Comparison of ENCODE assay signal across 9 cellular contexts in genomic region chr5:174020069-174020927, GRCh38. TPM values are rescaled to one million over a fixed set of nuclear protein-coding genes. Genes with fewer than 3 reads are reported as not detected.
DNase-seq lines count a peak whose midpoint lies in the region; ATAC-seq and TF ChIP-seq lines count a peak whose summit lies in the region.
"Not testable (repeated sequence)": the region's sequence is repeated elsewhere in the genome, so short reads cannot be mapped to it uniquely, and the experiment has no call there.
"Had no signal": no experiment of that assay in that cellular context is flagged by ENCODE, and none has a peak within 500 bp of the region (broad histone marks: within the 10 kb centered on the region; RNA-seq: fewer than 3 reads in every experiment).

No MANE protein-coding gene starts in this region.

- ATAC-seq in HG03342 (IDR thresholded peaks at IDR 0.05; ENCODE audit: unreplicated experiment) = peak; percentile 44

- POLR2A ChIA-PET in RWPE1 (lab: Yijun Ruan, JAX; ENCODE audit: low non-redundant PET) = interaction anchor here (0.5 kb wide), 1 partner anchor 1357 kb away, joined by 5 read pairs; no protein-coding TSS in a partner anchor

- peak overlapping the region; percentile 11 for H3K4me3 ChIP-seq in mesodermal cell (ENCODE audit: extremely low read depth, insufficient read depth, low read length, poor library complexity, severe bottlenecking)

- DNase-seq in Daoy (ENCODE audit: low read depth) (peak; percentile 76), NCI-H2081 (lab: John Stamatoyannopoulos, UW) (peak; percentile 13 to 53), RWPE1 (ENCODE audit: low spot score) (peak; percentile 65), astrocyte of the hippocampus (ENCODE audit: low read depth, low spot score) (peak; percentile 29), foreskin melanocyte (peak; percentile 35)

- H3K9me3 ChIP-seq in mesodermal cell (ENCODE audit: control insufficient read depth, low read length) = not testable (repeated sequence)

- peak; percentile 32; the same call in 1 of the 2 replicates for TF ChIP-seq CTCF in RWPE1 (conservative IDR thresholded peaks at IDR 0.05; ENCODE audit: low read depth)

- not testable (repeated sequence) for H3K4me1 ChIP-seq in mesodermal cell (ENCODE audit: control insufficient read depth, insufficient read depth, low read length, poor library complexity, severe bottlenecking)

- CTCF ChIA-PET in RWPE1 (lab: Yijun Ruan, JAX) = interaction anchor here (0.6 to 1.0 kb wide), 4 partner anchors 13 to 349 kb away, joined by 3 to 4 read pairs (median 3); no protein-coding TSS in a partner anchor

- WGBS in mesodermal cell (ENCODE audit: insufficient coverage in 2 of 2), 2 experiments = 77% methylated on average over 5 of the region's 19 CpGs; no CpG with 5 or more reads in 1 of the 2 experiments

- not testable (repeated sequence) for H3K36me3 ChIP-seq in mesodermal cell (ENCODE audit: control insufficient read depth, insufficient read depth, low read length)

- H3K27ac ChIP-seq in RWPE1; mesodermal cell (ENCODE audit: low read depth, low read length, severe bottlenecking): not testable (repeated sequence)

RNA-seq across cellular contexts. Expression of gene NSG2, which starts 25.2 kb away (rescaled TPM):
- not detected in 2 replicates for total RNA-seq in Daoy (2014; rRNA removed; shearing (Covaris generic))
- polyA plus RNA-seq in mesodermal cell (2013, experiment 1 of 2) = 2.7 TPM
- polyA plus RNA-seq in mesodermal cell (2013, experiment 2 of 2) = 0.71 TPM
- total RNA-seq: activated T-helper 2 cell treated with anti-CD3 and anti-CD28 coated beads, Interferon-gamma antibody, Interleukin-2, Interleukin-4, amounts not matched to agents 10 μg/mL and 5 μg/mL and 100 μg/mL, durations not matched to agents 14 hours and 24 hours and 36 hours; T-helper 17 cell had no signal

RNA-seq across cellular contexts. Expression of gene C5orf47, which starts 31.3 kb away (rescaled TPM):
- not detected in 2 replicates for total RNA-seq in Daoy (2014; rRNA removed; shearing (Covaris generic))
- not detected for polyA plus RNA-seq in mesodermal cell (2013, experiment 1 of 2)
- polyA plus RNA-seq in mesodermal cell (2013, experiment 2 of 2) = not detected
- total RNA-seq: activated T-helper 2 cell treated with anti-CD3 and anti-CD28 coated beads, Interferon-gamma antibody, Interleukin-2, Interleukin-4, amounts not matched to agents 10 μg/mL and 5 μg/mL and 100 μg/mL, durations not matched to agents 14 hours and 24 hours and 36 hours had no signal
